ENCODE assay signal across 15 cellular contexts in the genomic region with DNA sequence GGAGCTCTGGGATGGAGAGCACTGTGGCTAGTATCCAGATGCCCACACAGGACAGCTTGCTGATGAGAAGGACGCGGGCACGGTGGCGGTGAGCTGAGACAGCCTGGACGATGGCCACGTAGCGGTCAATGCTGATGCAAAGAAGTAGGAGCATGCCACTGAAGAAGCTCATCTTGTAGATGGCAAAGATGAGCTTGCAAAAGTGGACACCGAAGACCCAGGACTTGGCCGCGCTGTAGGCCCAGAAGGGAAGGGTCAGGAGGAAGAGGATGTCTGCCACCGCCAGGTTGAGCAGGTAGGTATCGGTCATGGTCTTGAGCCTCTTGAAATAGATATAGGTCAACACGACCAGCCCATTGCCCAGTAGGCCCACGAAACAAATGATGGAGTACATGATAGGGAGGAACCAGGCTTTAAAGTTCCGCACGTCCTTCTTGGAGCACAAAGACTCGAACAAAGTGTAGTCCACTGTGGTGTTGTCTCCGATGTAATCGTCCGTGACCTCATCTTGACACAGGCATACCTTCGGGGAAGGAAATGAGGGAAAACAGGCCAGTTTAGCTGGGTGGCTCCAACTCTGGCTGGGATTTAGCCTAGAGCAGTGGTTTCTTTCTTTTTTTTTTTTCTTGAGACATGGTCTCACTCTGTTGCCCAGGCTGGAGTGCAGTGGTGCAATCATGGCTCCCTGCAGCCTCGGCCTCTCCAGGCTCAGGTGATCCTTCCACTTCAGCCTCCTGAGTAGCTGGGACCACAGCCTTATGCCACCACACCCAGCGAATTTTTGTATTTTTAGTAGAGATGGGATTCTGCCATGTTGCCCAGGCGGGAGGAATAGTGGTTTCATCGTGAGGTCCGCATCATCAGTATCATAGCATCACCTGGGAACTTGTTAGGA. TPM values are rescaled to one million over a fixed set of nuclear protein-coding genes. Genes with fewer than 3 reads are reported as not detected.
DNase-seq lines count a peak whose midpoint lies in the region; ATAC-seq, FAIRE-seq and TF ChIP-seq lines count a peak whose summit lies in the region.
"Had no signal": no experiment of that assay in that cellular context is flagged by ENCODE, and none has a peak within 500 bp of the region (broad histone marks: within the 10 kb centered on the region; RNA-seq: fewer than 3 reads in every experiment).

No MANE protein-coding gene starts in this region.

- H3K36me3 Mint-ChIP-seq in activated CD4-positive, alpha-beta memory T cell treated with anti-CD3 and anti-CD28 coated beads for 36 hours = peaks cover 86% of the 10 kb centered on the region

- H3K27ac ChIP-seq in thyroid gland = peak overlapping the region in 2 of 3 donors; percentile 95 to 97
- H3K27ac ChIP-seq: SJSA1 had no signal

- CTCF ChIA-PET in activated CD4-positive, alpha-beta memory T cell treated with anti-CD3 and anti-CD28 coated beads for 36 hours (lab: Charles Lee) = interaction anchor here (0.8 to 18.5 kb wide), 4 partner anchors 8 to 79 kb away, joined by 4 to 392 read pairs (median 7); no protein-coding TSS in a partner anchor

- ATAC-seq in left lobe of liver (no peak), GM18870 (IDR thresholded peaks at IDR 0.05; ENCODE audit: unreplicated experiment) (no peak)
- ATAC-seq: HCT116 had no signal

- no peak for FAIRE-seq in H54 (lab: Jason Lieb, UNC)
- FAIRE-seq: G401.6 had no signal

- H3K36me3 ChIP-seq in thyroid gland = no peaks in the 10 kb centered on the region
- H3K36me3 ChIP-seq: SJSA1 had no signal

- 92 to 94% methylated on average over 26 of the region's 26 CpGs for WGBS in thyroid gland, 2 donors

- H3K4me1 Mint-ChIP-seq in activated CD4-positive, alpha-beta memory T cell treated with anti-CD3 and anti-CD28 coated beads for 36 hours (ENCODE audit: low read depth) = peaks cover 91% of the 10 kb centered on the region

- intact Hi-C loops in activated CD4-positive, alpha-beta memory T cell treated with anti-CD3 and anti-CD28 coated beads for 36 hours (cut with micrococcal nuclease) = no loop called here
- intact Hi-C loops in thyroid gland (cut with DNase I) = loop anchor here (5.0 kb wide), 1 partner anchor 113 kb away; the partner anchor contains the start of gene IGFBP4

- no peaks in the 10 kb centered on the region for H3K9me3 ChIP-seq in thyroid gland
- H3K9me3 ChIP-seq: SJSA1 had no signal

- POLR2A ChIA-PET in activated CD4-positive, alpha-beta memory T cell treated with anti-CD3 and anti-CD28 coated beads for 36 hours (lab: Charles Lee) = interaction anchor here (0.8 to 5.5 kb wide), 7 partner anchors 8 to 138 kb away, joined by 3 to 56 read pairs (median 5); partner anchors contain the start of genes SMARCE1 and TOP2A

- TF ChIP-seq POLR2A in thyroid gland (IDR thresholded peaks at IDR 0.05) (no peak), H54 (IDR thresholded peaks at IDR 0.05; ENCODE audit: low read depth, low read length) (no peak)

- DNase-seq in activated T-cell treated with anti-CD3 and anti-CD28 coated beads, Interleukin-2, amount 50 U/mL, for 1 hour = peak; percentile 32
- no peak for DNase-seq in activated T-cell treated with anti-CD3 and anti-CD28 coated beads for 4 hours
- DNase-seq in activated CD4-positive, alpha-beta memory T cell treated with anti-CD3 and anti-CD28 coated beads for 36 hours = peak; percentile 9
- peak; percentile 44 for DNase-seq in left lobe of liver (ENCODE audit: low spot score)
- DNase-seq in thyroid gland = no peak
- no peak for DNase-seq in H54 (ENCODE audit: insufficient read length, low spot score)
- DNase-seq in NCI-H146 treated with DMSO at 0.1 percent for 48 hours (lab: John Stamatoyannopoulos, UW; ENCODE audit: unreplicated experiment) = no peak
- DNase-seq: central memory CD4-positive, alpha-beta T cell; mesendoderm; NCI-H2227 treated with DMSO at 0.1 percent for 48 hours had no signal

- no peaks in the 10 kb centered on the region for H3K27me3 ChIP-seq in thyroid gland
- H3K27me3 ChIP-seq: SJSA1 had no signal

- H3K4me1 ChIP-seq in thyroid gland = peaks cover 47 to 98% of the 10 kb centered on the region in 2 donors

- H3K9me3 Mint-ChIP-seq in activated CD4-positive, alpha-beta memory T cell treated with anti-CD3 and anti-CD28 coated beads for 36 hours = no peaks in the 10 kb centered on the region

- H3K27me3 Mint-ChIP-seq in activated CD4-positive, alpha-beta memory T cell treated with anti-CD3 and anti-CD28 coated beads for 36 hours = no peaks in the 10 kb centered on the region

- H3K27ac Mint-ChIP-seq in activated CD4-positive, alpha-beta memory T cell treated with anti-CD3 and anti-CD28 coated beads for 36 hours = peak overlapping the region; percentile 79

- TF ChIP-seq CTCF in thyroid gland (IDR thresholded peaks at IDR 0.05) = no peak

- no peak overlapping the region for H3K4me3 ChIP-seq in thyroid gland (replicated peaks in 1 of 3)
- H3K4me3 ChIP-seq: SJSA1 had no signal

- H3K4me3 Mint-ChIP-seq in activated CD4-positive, alpha-beta memory T cell treated with anti-CD3 and anti-CD28 coated beads for 36 hours = no peak overlapping the region

RNA-seq across cellular contexts. Expression of gene CCR7, which starts 9.7 kb away (rescaled TPM):
- 100 to 1,000 TPM; 137 to 145 TPM for total RNA-seq in activated CD4-positive, alpha-beta memory T cell treated with anti-CD3 and anti-CD28 coated beads for 36 hours
- total RNA-seq in left lobe of liver (0.75 TPM), thyroid gland (1 to 10 TPM in 1 of 4 donors, under 1 TPM in 2, not detected in 1; 0.27 to 1.6 (median 0.93) TPM)
- total RNA-seq: SJSA1 had no signal

RNA-seq across cellular contexts. Expression of gene TNS4, which starts 54.1 kb away (rescaled TPM):
- 10 to 100 TPM; 14.5 to 15.2 TPM for total RNA-seq in activated CD4-positive, alpha-beta memory T cell treated with anti-CD3 and anti-CD28 coated beads for 36 hours
- 0.13 TPM for total RNA-seq in left lobe of liver
- 10 to 100 TPM in 2 of 4 donors, 1 to 10 TPM in 2; 5.4 to 24.7 (median 16.2) TPM for total RNA-seq in thyroid gland
- total RNA-seq: SJSA1, skeletal muscle tissue had no signal

Comparison
In these comparisons a context has a peak if more than half of its experiments do, and no peak if none do; other contexts are left out.
1. DNase-seq: peak in activated T-cell treated with anti-CD3 and anti-CD28 coated beads, Interleukin-2, amount 50 U/mL, for 1 hour (single experiment), activated CD4-positive, alpha-beta memory T cell treated with anti-CD3 and anti-CD28 coated beads for 36 hours (single experiment) and left lobe of liver (single experiment); none in activated T-cell treated with anti-CD3 and anti-CD28 coated beads for 4 hours (single experiment), thyroid gland (0 of 2), H54 (single experiment) and NCI-H146 treated with DMSO at 0.1 percent for 48 hours (single experiment).
2. RNA of gene CCR7, which starts 9.7 kb away (total RNA-seq): 137 to 145 TPM in activated CD4-positive, alpha-beta memory T cell treated with anti-CD3 and anti-CD28 coated beads for 36 hours; 0.27 to 1.6 TPM in thyroid gland and 0.75 TPM in left lobe of liver (single experiment); every median in the first group is over 10 times any median in the second.